In genomic region chr17:62070900-62071299, GRCh38 we compare ENCODE assay signal across 34 cellular contexts.
"Had no signal": no experiment of that assay in that cellular context is flagged by ENCODE, and none has a peak within 500 bp of the region (broad histone marks: within the 10 kb centered on the region; RNA-seq: fewer than 3 reads in every experiment).

No MANE protein-coding gene starts in this region.

- H3K27me3 Mint-ChIP-seq: activated CD8-positive, alpha-beta T cell treated with anti-CD3 and anti-CD28 coated beads for 36 hours; activated naive CD4-positive, alpha-beta T cell treated with anti-CD3 and anti-CD28 coated beads, Interleukin-2, amount 50 U/mL, for 24 hours; activated naive CD8-positive, alpha-beta T cell treated with anti-CD3 and anti-CD28 coated beads for 36 hours; brain had no signal

- H3K4me1 ChIP-seq: ascending aorta, breast epithelium, colonic mucosa, foreskin keratinocyte, gastrocnemius medialis had no signal

- H3K9me3 ChIP-seq: ascending aorta, breast epithelium, colonic mucosa, esophagus muscularis mucosa, gastrocnemius medialis, heart right ventricle had no signal

- H3K4me3 Mint-ChIP-seq: activated B cell treated with CpG ODN at 0.5 μM for 24 hours; activated CD8-positive, alpha-beta T cell treated with anti-CD3 and anti-CD28 coated beads for 36 hours; activated naive CD4-positive, alpha-beta T cell treated with anti-CD3 and anti-CD28 coated beads for 36 hours; activated naive CD4-positive, alpha-beta T cell treated with anti-CD3 and anti-CD28 coated beads, Interleukin-2, amount 50 U/mL, for 24 hours; activated naive CD8-positive, alpha-beta T cell treated with anti-CD3 and anti-CD28 coated beads for 36 hours; activated naive CD8-positive, alpha-beta T cell treated with anti-CD3 and anti-CD28 coated beads, Interleukin-2, amount 50 U/mL, for 24 hours; activated T-cell treated with anti-CD3 and anti-CD28 coated beads, Interleukin-2, amount 50 U/mL, for 4 hours; brain; endodermal cell; T-helper 17 cell; T-helper 2 cell treated with Interferon-gamma antibody and Interleukin-4, amounts not matched to agents 5 μg/mL and 100 μg/mL, for 36 hours had no signal

- H3K36me3 ChIP-seq: ascending aorta, breast epithelium, cardiac muscle cell, colonic mucosa, esophagus muscularis mucosa, gastrocnemius medialis, heart right ventricle, WERI-Rb-1 had no signal

- H3K9me3 Mint-ChIP-seq: activated B cell treated with CpG ODN at 0.5 μM for 24 hours; activated CD8-positive, alpha-beta T cell treated with anti-CD3 and anti-CD28 coated beads for 36 hours; activated naive CD4-positive, alpha-beta T cell treated with anti-CD3 and anti-CD28 coated beads for 36 hours; activated naive CD4-positive, alpha-beta T cell treated with anti-CD3 and anti-CD28 coated beads, Interleukin-2, amount 50 U/mL, for 24 hours; activated naive CD8-positive, alpha-beta T cell treated with anti-CD3 and anti-CD28 coated beads for 36 hours; activated naive CD8-positive, alpha-beta T cell treated with anti-CD3 and anti-CD28 coated beads, Interleukin-2, amount 50 U/mL, for 24 hours; activated T-cell treated with anti-CD3 and anti-CD28 coated beads, Interleukin-2, amount 50 U/mL, for 4 hours; activated T-helper 2 cell treated with anti-CD3 and anti-CD28 coated beads, Interferon-gamma antibody, Interleukin-2, Interleukin-4, amounts not matched to agents 10 μg/mL and 5 μg/mL and 100 μg/mL, durations not matched to agents 14 hours and 24 hours and 36 hours; brain; endodermal cell; T-helper 2 cell treated with Interferon-gamma antibody and Interleukin-4, amounts not matched to agents 5 μg/mL and 100 μg/mL, for 36 hours had no signal

- H3K27ac Mint-ChIP-seq: activated B cell treated with CpG ODN at 0.5 μM for 24 hours; activated CD8-positive, alpha-beta T cell treated with anti-CD3 and anti-CD28 coated beads for 36 hours; activated naive CD4-positive, alpha-beta T cell treated with anti-CD3 and anti-CD28 coated beads for 36 hours; activated naive CD4-positive, alpha-beta T cell treated with anti-CD3 and anti-CD28 coated beads, Interleukin-2, amount 50 U/mL, for 24 hours; activated naive CD8-positive, alpha-beta T cell treated with anti-CD3 and anti-CD28 coated beads for 36 hours; activated naive CD8-positive, alpha-beta T cell treated with anti-CD3 and anti-CD28 coated beads, Interleukin-2, amount 50 U/mL, for 24 hours; activated T-helper 2 cell treated with anti-CD3 and anti-CD28 coated beads, Interferon-gamma antibody, Interleukin-2, Interleukin-4, amounts not matched to agents 10 μg/mL and 5 μg/mL and 100 μg/mL, durations not matched to agents 14 hours and 24 hours and 36 hours; brain; endodermal cell; T-helper 17 cell; T-helper 2 cell treated with Interferon-gamma antibody and Interleukin-4, amounts not matched to agents 5 μg/mL and 100 μg/mL, for 36 hours had no signal

- ATAC-seq: activated CD4-positive, CD25-positive, alpha-beta regulatory T cell treated with anti-CD3 and anti-CD28 coated beads, Interleukin-2, amount 50 U/mL, for 24 hours; activated CD8-positive, alpha-beta T cell treated with anti-CD3 and anti-CD28 coated beads for 36 hours; activated naive CD8-positive, alpha-beta T cell treated with anti-CD3 and anti-CD28 coated beads, Interleukin-2, amount 50 U/mL, for 24 hours; activated T-cell treated with anti-CD3 and anti-CD28 coated beads, Interleukin-2, amount 50 U/mL, for 4 hours; foreskin keratinocyte; gastrocnemius medialis; heart right ventricle; T-helper 17 cell had no signal

- H2AFZ ChIP-seq: hepatocyte had no signal

- DNase-seq: activated B cell treated with CpG ODN at 0.5 μM for 24 hours; activated CD4-positive, alpha-beta T cell treated with anti-CD3 and anti-CD28 coated beads for 48 hours; activated CD4-positive, alpha-beta T cell treated with anti-CD3 and anti-CD28 coated beads, Interleukin-2, amount 50 U/mL, for 1 hour; activated CD4-positive, alpha-beta T cell treated with anti-CD3 and anti-CD28 coated beads, Interleukin-2, amount 50 U/mL, for 48 hours; activated CD8-positive, alpha-beta memory T cell treated with anti-CD3 and anti-CD28 coated beads for 24 hours; activated CD8-positive, alpha-beta T cell treated with anti-CD3 and anti-CD28 coated beads for 36 hours; activated effector memory CD4-positive, alpha-beta T cell treated with anti-CD3 and anti-CD28 coated beads, Interleukin-2, amount 50 U/mL, for 16 hours; activated naive CD4-positive, alpha-beta T cell treated with anti-CD3 and anti-CD28 coated beads for 36 hours; activated naive CD8-positive, alpha-beta T cell treated with anti-CD3 and anti-CD28 coated beads for 36 hours; activated naive CD8-positive, alpha-beta T cell treated with anti-CD3 and anti-CD28 coated beads, Interleukin-2, amount 50 U/mL, for 24 hours; activated T-cell treated with anti-CD3 and anti-CD28 coated beads, Interleukin-2, amount 50 U/mL, for 4 hours; central memory CD4-positive, alpha-beta T cell; cerebellar nuclear complex; colonic mucosa; dorsolateral prefrontal cortex; effector memory CD4-positive, alpha-beta T cell; erythroblast; foreskin keratinocyte; gastrocnemius medialis; heart right ventricle; T-helper 17 cell; T1000; WERI-Rb-1 had no signal

- H3K36me3 Mint-ChIP-seq: activated naive CD4-positive, alpha-beta T cell treated with anti-CD3 and anti-CD28 coated beads, Interleukin-2, amount 50 U/mL, for 24 hours; activated naive CD8-positive, alpha-beta T cell treated with anti-CD3 and anti-CD28 coated beads for 36 hours; brain had no signal

- H3K4me1 Mint-ChIP-seq: activated naive CD4-positive, alpha-beta T cell treated with anti-CD3 and anti-CD28 coated beads, Interleukin-2, amount 50 U/mL, for 24 hours had no signal

- H3K27me3 ChIP-seq: ascending aorta, breast epithelium, cardiac muscle cell, colonic mucosa, dorsolateral prefrontal cortex, esophagus muscularis mucosa, foreskin keratinocyte, gastrocnemius medialis, heart right ventricle, hepatocyte had no signal

- H3K4me2 ChIP-seq: hepatocyte had no signal

- H3K4me3 ChIP-seq: ascending aorta, breast epithelium, cardiac muscle cell, colonic mucosa, dorsolateral prefrontal cortex, esophagus muscularis mucosa, gastrocnemius medialis, heart right ventricle, hepatocyte had no signal

- H3K27ac ChIP-seq: ascending aorta, breast epithelium, cardiac muscle cell, colonic mucosa, dorsolateral prefrontal cortex, esophagus muscularis mucosa, foreskin keratinocyte, gastrocnemius medialis, heart right ventricle, hepatocyte, WERI-Rb-1 had no signal

- H3K79me2 ChIP-seq: hepatocyte had no signal
